Comparison of ENCODE assay signal across 8 cellular contexts in genomic region chr22:39316440-39317083, GRCh38. TPM values are rescaled to one million over a fixed set of nuclear protein-coding genes. Genes with fewer than 3 reads are reported as not detected.
DNase-seq lines count a peak whose midpoint lies in the region; TF ChIP-seq lines count a peak whose summit lies in the region.

No MANE protein-coding gene starts in this region.

- DNase-seq in Caco-2: peak; percentile 69 to 70
- DNase-seq in Jurkat, Clone E6-1 (ENCODE audit: low read depth, low spot score): peak; percentile 58
- DNase-seq in SK-N-DZ (ENCODE audit: low spot score): peak; percentile 79
- peak; percentile 91 for DNase-seq in activated naive CD4-positive, alpha-beta T cell treated with anti-CD3 and anti-CD28 coated beads for 36 hours
- peak; percentile 70 for DNase-seq in germinal center (ENCODE audit: low spot score)
- peak; percentile 77 to 84 (median 79) for DNase-seq in ovary
- peak; percentile 68 to 78 for DNase-seq in thyroid gland
- no peak for DNase-seq in mesenteric fat pad (ENCODE audit: low spot score)

- H3K4me1 ChIP-seq in Caco-2: peaks cover 25% of the 10 kb centered on the region
- H3K4me1 ChIP-seq in ovary (ENCODE audit: insufficient read depth): peaks cover 11% of the 10 kb centered on the region
- peaks cover 20 to 36% of the 10 kb centered on the region in 2 donors for H3K4me1 ChIP-seq in thyroid gland

- no peak overlapping the region for H3K27ac Mint-ChIP-seq in Caco-2 (ENCODE audit: unreplicated experiment)
- H3K27ac Mint-ChIP-seq in activated naive CD4-positive, alpha-beta T cell treated with anti-CD3 and anti-CD28 coated beads for 36 hours: peak overlapping the region; percentile 100

- WGBS in ovary, 3 donors: 16 to 36% (median 20%) methylated on average over 17 of the region's 17 CpGs
- 51 to 59% methylated on average over 16 to 17 of the region's 17 CpGs for WGBS in thyroid gland, 2 donors

- H3K27ac ChIP-seq in ovary (no peak overlapping the region), thyroid gland (peak overlapping the region in 1 of 3 donors; percentile 2)

- H3K36me3 ChIP-seq in Caco-2 (ENCODE audit: control insufficient read depth, insufficient read depth, low read length): peaks cover 22% of the 10 kb centered on the region
- no peaks in the 10 kb centered on the region for H3K36me3 ChIP-seq in ovary
- peaks cover 63 to 67% of the 10 kb centered on the region in 2 donors for H3K36me3 ChIP-seq in thyroid gland

- TF ChIP-seq EP300 in ovary (IDR thresholded peaks at IDR 0.05): no peak

- peak overlapping the region; percentile 96 for H3K4me3 Mint-ChIP-seq in Caco-2 (ENCODE audit: unreplicated experiment)
- H3K4me3 Mint-ChIP-seq in activated naive CD4-positive, alpha-beta T cell treated with anti-CD3 and anti-CD28 coated beads for 36 hours: peak overlapping the region; percentile 99

- no peak overlapping the region for H3K4me3 ChIP-seq in Caco-2 (ENCODE audit: low read depth, low read length)
- no peak overlapping the region for H3K4me3 ChIP-seq in Jurkat, Clone E6-1 (ENCODE audit: low read length)
- H3K4me3 ChIP-seq in ovary: no peak overlapping the region
- no peak overlapping the region for H3K4me3 ChIP-seq in thyroid gland (replicated peaks in 1 of 3)

- peaks cover 4% of the 10 kb centered on the region for H3K27me3 Mint-ChIP-seq in Caco-2 (ENCODE audit: insufficient read depth, unreplicated experiment)
- H3K27me3 Mint-ChIP-seq in activated naive CD4-positive, alpha-beta T cell treated with anti-CD3 and anti-CD28 coated beads for 36 hours (ENCODE audit: low read depth): no peaks in the 10 kb centered on the region

- H3K27me3 ChIP-seq in Caco-2 (replicated peaks; ENCODE audit: control insufficient read depth, insufficient read depth, low read length) (no peaks in the 10 kb centered on the region), ovary (no peaks in the 10 kb centered on the region), thyroid gland (no peaks in the 10 kb centered on the region)

- H3K9me3 ChIP-seq in Caco-2 (no peaks in the 10 kb centered on the region), ovary (no peaks in the 10 kb centered on the region), thyroid gland (no peaks in the 10 kb centered on the region)

- peaks cover 91% of the 10 kb centered on the region for H3K36me3 Mint-ChIP-seq in Caco-2 (ENCODE audit: insufficient read depth, unreplicated experiment)
- peaks cover 74% of the 10 kb centered on the region for H3K36me3 Mint-ChIP-seq in activated naive CD4-positive, alpha-beta T cell treated with anti-CD3 and anti-CD28 coated beads for 36 hours (ENCODE audit: low read depth)

- TF ChIP-seq POLR2A in ovary (IDR thresholded peaks at IDR 0.05): peak; percentile 27
- TF ChIP-seq POLR2A in thyroid gland (IDR thresholded peaks at IDR 0.05): no peak

- no peaks in the 10 kb centered on the region for H3K9me3 Mint-ChIP-seq in Caco-2 (ENCODE audit: unreplicated experiment)
- H3K9me3 Mint-ChIP-seq in activated naive CD4-positive, alpha-beta T cell treated with anti-CD3 and anti-CD28 coated beads for 36 hours: no peaks in the 10 kb centered on the region

- intact Hi-C loops in Caco-2 (cut with micrococcal nuclease; ENCODE audit: unreplicated experiment): loop anchor here (5.0 kb wide), 1 partner anchor 211 kb away; no protein-coding TSS in a partner anchor
- intact Hi-C loops in activated naive CD4-positive, alpha-beta T cell treated with anti-CD3 and anti-CD28 coated beads for 36 hours (cut with micrococcal nuclease): loop anchor here (5.0 kb wide), 2 partner anchors 304 to 559 kb away; partner anchors contain the start of genes APOBEC3C and SUN2
- intact Hi-C loops in ovary (cut with DNase I): loop anchor here (2.0 to 10.0 kb wide), 8 partner anchors 144 to 444 kb away; partner anchors contain the start of genes ATF4 (in 3 of the 4), CBX6 (in 1 of the 4), CBX7 (in 1 of the 4) and MIEF1 (in 1 of the 4)
- intact Hi-C loops in thyroid gland (cut with DNase I): loop anchor here (10.0 kb wide), 2 partner anchors 82 to 312 kb away; no protein-coding TSS in a partner anchor

- H3K4me1 Mint-ChIP-seq in Caco-2 (ENCODE audit: low read depth, unreplicated experiment): peaks cover 8% of the 10 kb centered on the region
- H3K4me1 Mint-ChIP-seq in activated naive CD4-positive, alpha-beta T cell treated with anti-CD3 and anti-CD28 coated beads for 36 hours (ENCODE audit: low read depth): peaks cover 44% of the 10 kb centered on the region

- CTCF ChIA-PET in Caco-2 (lab: Charles Lee): interaction anchor here (0.5 to 1.5 kb wide), 6 partner anchors 12 to 380 kb away, joined by 3 read pairs; partner anchors contain the start of gene CBX7
- CTCF ChIA-PET in activated naive CD4-positive, alpha-beta T cell treated with anti-CD3 and anti-CD28 coated beads for 36 hours (lab: Charles Lee): interaction anchor here (0.6 to 4.7 kb wide), 16 partner anchors 9 to 343 kb away, joined by 3 to 36 read pairs (median 3); no protein-coding TSS in a partner anchor

- BruUV-seq in Caco-2 (replicated peaks; lab: Mats Ljungman, UMichigan): no TSS peak

- TF ChIP-seq CTCF in Caco-2 (IDR thresholded peaks at IDR 0.05; ENCODE audit: insufficient read depth in 1 of 2, low read depth in 1 of 2, low read length in 1 of 2, severe bottlenecking in 1 of 2, unreplicated experiment in 1 of 2) (peak; percentile 65 to 76), ovary (IDR thresholded peaks at IDR 0.05) (peak; percentile 66 to 92 (median 77)), thyroid gland (IDR thresholded peaks at IDR 0.05) (peak; percentile 61 to 83 (median 76))

- POLR2A ChIA-PET in Caco-2 (lab: Charles Lee): no interaction called here

RNA-seq across cellular contexts. Expression of gene RPL3, which starts 2.9 kb away (rescaled TPM):
- total RNA-seq in Caco-2 (2022) (1,668 and 1,699 TPM in 2 replicates), ovary (1,000 to 10,000 TPM; 3,686 to 6,016 (median 4,727) TPM), thyroid gland (1,000 to 10,000 TPM; 1,451 to 2,031 (median 1,880) TPM), mesenteric fat pad (1,402 TPM)
- 2,535 TPM for polyA plus RNA-seq in Jurkat, Clone E6-1 (2012; ENCODE audit: insufficient read depth, insufficient read length)
- 2,027 and 2,185 TPM in 2 replicates for polyA plus RNA-seq in SK-N-DZ (2014; cell fraction: cytosol; rRNA removed)
- 1,397 and 1,558 TPM in 2 replicates for polyA plus RNA-seq in SK-N-DZ (2014; cell fraction: nucleus; rRNA removed)
- 1,000 to 10,000 TPM; 3,434 to 3,511 TPM for total RNA-seq in activated naive CD4-positive, alpha-beta T cell treated with anti-CD3 and anti-CD28 coated beads for 36 hours
- polyA plus RNA-seq in ovary: 1,000 to 10,000 TPM; 3,441 to 7,258 TPM

RNA-seq across cellular contexts. Expression of gene SYNGR1, which starts 33.2 kb away (rescaled TPM):
- total RNA-seq in Caco-2 (2022) (20.2 and 21.9 TPM in 2 replicates), ovary (100 to 1,000 TPM in 1 of 7 donors, 10 to 100 TPM in 6; 20.9 to 104 (median 74.7) TPM), thyroid gland (10 to 100 TPM in 1 of 4 donors, 1 to 10 TPM in 3; 3.9 to 22.0 (median 6.8) TPM), mesenteric fat pad (10.8 TPM)
- polyA plus RNA-seq in Jurkat, Clone E6-1 (2012; ENCODE audit: insufficient read depth, insufficient read length): 24.4 TPM
- polyA plus RNA-seq in SK-N-DZ (2014; cell fraction: cytosol; rRNA removed): 21.5 and 24.3 TPM in 2 replicates
- 43.1 and 61.9 TPM in 2 replicates for polyA plus RNA-seq in SK-N-DZ (2014; cell fraction: nucleus; rRNA removed)
- total RNA-seq in activated naive CD4-positive, alpha-beta T cell treated with anti-CD3 and anti-CD28 coated beads for 36 hours: under 1 TPM; 0.27 to 0.29 TPM
- 10 to 100 TPM; 13.1 to 82.7 TPM for polyA plus RNA-seq in ovary
